In genomic region chr10:74754397-74754796, GRCh38 we compare ENCODE assay signal across 1 cellular context.
TF ChIP-seq lines count a peak whose summit lies in the region.

No MANE protein-coding gene starts in this region.

TF ChIP-seq in IMR-90, 13 proteins besides CTCF, POLR2A, EP300 and RAD21 (continued from another document):
- TF ChIP-seq USF2 (IDR thresholded peaks at IDR 0.05; ENCODE audit: low read depth, low read length) (no peak), RCOR1 (IDR thresholded peaks at IDR 0.05; ENCODE audit: insufficient replicate concordance, low read length) (no peak), RFX5 (IDR thresholded peaks at IDR 0.05; ENCODE audit: low read depth, low read length) (no peak), SMC3 (IDR thresholded peaks at IDR 0.05; ENCODE audit: low read depth, low read length) (no peak), NFE2L2 (IDR thresholded peaks at IDR 0.05; ENCODE audit: low read depth, low read length) (no peak), CHD1 (IDR thresholded peaks at IDR 0.05; ENCODE audit: low read depth, low read length) (no peak)
